1 cellular context compared by ENCODE assay signal in genomic region chr17:63549289-63549945, GRCh38.
A peak's percentile ranks its signal among the peaks of the same experiment; 100 is the strongest.
TF ChIP-seq lines count a peak whose summit lies in the region.

No MANE protein-coding gene starts in this region.

TF ChIP-seq in H1, 55 proteins besides CTCF, POLR2A, EP300 and RAD21:
- TF ChIP-seq TAF1 (IDR thresholded peaks at IDR 0.05; ENCODE audit: low read depth, low read length) = 0 out of 2 replicates have a peak, but pooled peaks have one; percentile 6
- TF ChIP-seq E2F6 (IDR thresholded peaks at IDR 0.05) = peak; percentile 65
- no peak for TF ChIP-seq TAF7 (optimal IDR thresholded peaks at IDR 0.05; ENCODE audit: borderline replicate concordance, low read depth, low read length)
